ENCODE assay signal across 1 cellular context in genomic region chr3:70853161-70853560, GRCh38.
TF ChIP-seq lines count a peak whose summit lies in the region.

No MANE protein-coding gene starts in this region.

TF ChIP-seq in endothelial cell of umbilical vein, 7 proteins besides CTCF, POLR2A, EP300 and RAD21:
- TF ChIP-seq MYC (IDR thresholded peaks at IDR 0.05; ENCODE audit: low read depth, low read length) (no peak), POLR2AphosphoS5 (IDR thresholded peaks at IDR 0.05; ENCODE audit: insufficient read depth, low read depth, low read length) (no peak)
